18 cellular contexts compared by ENCODE assay signal in the genomic region with DNA sequence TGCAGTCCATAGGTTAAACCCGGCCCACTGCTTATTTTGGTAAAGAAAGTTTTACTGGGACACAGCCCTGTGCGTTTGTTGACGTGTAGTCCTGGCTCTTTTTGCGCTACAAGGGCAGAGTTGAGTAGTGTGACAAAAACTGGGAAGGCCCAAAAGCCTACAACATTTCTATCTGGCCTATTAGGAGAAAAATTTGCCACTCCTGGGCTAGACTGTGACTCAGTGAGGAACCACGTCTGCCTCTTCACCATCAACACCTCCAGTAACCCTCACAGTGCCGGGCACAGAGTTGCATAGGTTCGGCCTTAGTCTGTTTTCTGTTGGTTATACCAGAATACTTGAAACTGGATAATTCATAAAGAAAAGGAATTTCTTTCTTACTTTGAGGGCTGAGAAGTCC.
A peak's percentile ranks its signal among the peaks of the same experiment; 100 is the strongest.
DNase-seq lines count a peak whose midpoint lies in the region; FAIRE-seq and TF ChIP-seq lines count a peak whose summit lies in the region.
"Had no signal": no experiment of that assay in that cellular context is flagged by ENCODE, and none has a peak within 500 bp of the region (broad histone marks: within the 10 kb centered on the region; RNA-seq: fewer than 3 reads in every experiment).

No MANE protein-coding gene starts in this region.

- no peak overlapping the region for H3K4me3 Mint-ChIP-seq in astrocyte (ENCODE audit: unreplicated experiment)
- H3K4me3 Mint-ChIP-seq: CD4-positive, alpha-beta memory T cell; GM23338; H9 had no signal

- no peaks in the 10 kb centered on the region for H3F3A ChIP-seq in smooth muscle cell (ENCODE audit: low read depth)

- H3K4me1 ChIP-seq in left ventricle myocardium inferior (peaks cover 59% of the 10 kb centered on the region), right atrium auricular region (peaks cover 0 to 56% of the 10 kb centered on the region in 2 donors), astrocyte (ENCODE audit: insufficient read depth, low read length) (peaks cover 23% of the 10 kb centered on the region), smooth muscle cell (ENCODE audit: low read depth) (no peaks in the 10 kb centered on the region)

- H3K4me2 ChIP-seq in astrocyte (ENCODE audit: low read length), result no peak overlapping the region
- H3K4me2 ChIP-seq in smooth muscle cell, result no peak overlapping the region
- H3K4me2 ChIP-seq: GM23338 had no signal

- 75% methylated on average over 7 of the region's 7 CpGs for WGBS in smooth muscle cell (ENCODE audit: low lambda C conversion rate)

- H3K27me3 ChIP-seq in left ventricle myocardium inferior (ENCODE audit: low read depth) (no peaks in the 10 kb centered on the region), right atrium auricular region (no peaks in the 10 kb centered on the region), astrocyte (ENCODE audit: insufficient read depth, low read length) (no peaks in the 10 kb centered on the region), smooth muscle cell (ENCODE audit: low read depth) (no peaks in the 10 kb centered on the region)

- peak overlapping the region; percentile 81 for H3K27ac ChIP-seq in left ventricle myocardium inferior (replicated peaks)
- peak overlapping the region in 1 of 2 donors; percentile 73 for H3K27ac ChIP-seq in right atrium auricular region
- no peak overlapping the region for H3K27ac ChIP-seq in astrocyte (ENCODE audit: low read depth, low read length)
- H3K27ac ChIP-seq in smooth muscle cell (ENCODE audit: low read depth), result peak overlapping the region; percentile 61

- peaks cover 7% of the 10 kb centered on the region for H3K4me1 Mint-ChIP-seq in astrocyte (ENCODE audit: low read depth, unreplicated experiment)
- H3K4me1 Mint-ChIP-seq: CD4-positive, alpha-beta memory T cell had no signal

- no peaks in the 10 kb centered on the region for H4K20me1 ChIP-seq in astrocyte (ENCODE audit: insufficient read depth, low read length)
- peaks cover 13% of the 10 kb centered on the region for H4K20me1 ChIP-seq in smooth muscle cell (ENCODE audit: low read depth)

- H3K9me3 ChIP-seq in left ventricle myocardium inferior (replicated peaks) (peaks cover 4% of the 10 kb centered on the region), right atrium auricular region (no peaks in the 10 kb centered on the region), astrocyte (ENCODE audit: insufficient read depth, low read depth, low read length) (no peaks in the 10 kb centered on the region), smooth muscle cell (replicated peaks; ENCODE audit: low read depth) (no peaks in the 10 kb centered on the region)

- peaks cover 33% of the 10 kb centered on the region for H3K79me2 ChIP-seq in astrocyte (ENCODE audit: insufficient read depth, low read length)
- peaks cover 36% of the 10 kb centered on the region for H3K79me2 ChIP-seq in smooth muscle cell (ENCODE audit: low read depth)

- TF ChIP-seq CTCF in left ventricle myocardium inferior (IDR thresholded peaks at IDR 0.05; ENCODE audit: borderline replicate concordance), result no peak
- no peak for TF ChIP-seq CTCF in right atrium auricular region (IDR thresholded peaks at IDR 0.05)
- TF ChIP-seq CTCF in astrocyte (IDR thresholded peaks at IDR 0.05; ENCODE audit: insufficient read depth, low read depth, low read length), result no peak
- TF ChIP-seq CTCF in smooth muscle cell (IDR thresholded peaks at IDR 0.05; ENCODE audit: borderline replicate concordance, insufficient read depth, poor library complexity, severe bottlenecking), result no peak

- no peaks in the 10 kb centered on the region for H3K36me3 Mint-ChIP-seq in astrocyte (ENCODE audit: low read depth, unreplicated experiment)
- H3K36me3 Mint-ChIP-seq: CD4-positive, alpha-beta memory T cell had no signal

- H3K9ac ChIP-seq in astrocyte (ENCODE audit: low read length) (no peak overlapping the region), smooth muscle cell (ENCODE audit: low read depth) (no peak overlapping the region)

- no peak overlapping the region for H3K27ac Mint-ChIP-seq in astrocyte (ENCODE audit: unreplicated experiment)
- H3K27ac Mint-ChIP-seq: CD4-positive, alpha-beta memory T cell; GM23338 had no signal

- H3K27me3 Mint-ChIP-seq in astrocyte (ENCODE audit: low read depth, unreplicated experiment), result no peaks in the 10 kb centered on the region

- H3K9me3 Mint-ChIP-seq in astrocyte (ENCODE audit: unreplicated experiment), result no peaks in the 10 kb centered on the region

- no peak overlapping the region for H2AFZ ChIP-seq in astrocyte (ENCODE audit: low read depth, low read length)
- H2AFZ ChIP-seq in smooth muscle cell (ENCODE audit: low read depth), result no peak overlapping the region
- H2AFZ ChIP-seq: GM23338 had no signal

- H3K36me3 ChIP-seq in left ventricle myocardium inferior, result no peaks in the 10 kb centered on the region
- H3K36me3 ChIP-seq in right atrium auricular region, result no peaks in the 10 kb centered on the region
- H3K36me3 ChIP-seq in astrocyte (ENCODE audit: insufficient read depth, low read length), result no peaks in the 10 kb centered on the region
- H3K36me3 ChIP-seq in smooth muscle cell (ENCODE audit: low read depth), result no peaks in the 10 kb centered on the region

- intact Hi-C loops in left ventricle myocardium inferior (cut with micrococcal nuclease), result no loop called here

- FAIRE-seq in astrocyte (lab: Jason Lieb, UNC), result no peak
- FAIRE-seq: GM12891, GM18507 had no signal

- H3K4me3 ChIP-seq in left ventricle myocardium inferior, result no peak overlapping the region
- no peak overlapping the region for H3K4me3 ChIP-seq in right atrium auricular region
- no peak overlapping the region for H3K4me3 ChIP-seq in astrocyte (ENCODE audit: insufficient read depth, low read depth, low read length)
- H3K4me3 ChIP-seq in smooth muscle cell, result no peak overlapping the region
- H3K4me3 ChIP-seq: GM23338 had no signal

- no peak for DNase-seq in left ventricle myocardium inferior
- no peak for DNase-seq in right atrium auricular region (ENCODE audit: low spot score)
- DNase-seq in astrocyte (ENCODE audit: low read depth), result peak; percentile 50
- peak; percentile 39 for DNase-seq in iris pigment epithelial cell (ENCODE audit: low read depth)
- DNase-seq in smooth muscle cell (lab: John Stamatoyannopoulos, UW; ENCODE audit: unreplicated experiment), result no peak
- no peak for DNase-seq in medulla oblongata (ENCODE audit: extremely low spot score)
- DNase-seq in activated naive CD4-positive, alpha-beta T cell treated with anti-CD3 and anti-CD28 coated beads, Interleukin-2, amount 50 U/mL, for 16 hours, result no peak
- DNase-seq: C1 segment of cervical spinal cord; Calu3; CD4-positive, alpha-beta memory T cell; COR-L47; DMS53; DMS79 treated with DMSO at 0.1 percent for 48 hours; GF-D8; H9 had no signal

Comparison
In these comparisons a context has a peak if more than half of its experiments do, and no peak if none do; other contexts are left out.
1. DNase-seq: peak in astrocyte (single experiment) and iris pigment epithelial cell (single experiment); none in left ventricle myocardium inferior (single experiment), right atrium auricular region (single experiment), smooth muscle cell (single experiment), medulla oblongata (single experiment) and activated naive CD4-positive, alpha-beta T cell treated with anti-CD3 and anti-CD28 coated beads, Interleukin-2, amount 50 U/mL, for 16 hours (single experiment).